In genomic region chr2:163611557-163611906, GRCh38 we compare ENCODE assay signal across 24 cellular contexts.
"Had no signal": no experiment of that assay in that cellular context is flagged by ENCODE, and none has a peak within 500 bp of the region (broad histone marks: within the 10 kb centered on the region; RNA-seq: fewer than 3 reads in every experiment).

No MANE protein-coding gene starts in this region.

- H3K27me3 Mint-ChIP-seq: naive B cell; stimulated activated memory B cell treated with anti-CD40 and anti-IgM and Interleukin-4, amounts not matched to agents 10 μg/mL and 1 μg/mL and 100 μg/mL, for 72 hours; stimulated activated naive CD8-positive, alpha-beta T cell treated with anti-CD3 and anti-CD28 coated beads, Interleukin-15, Interleukin-2, amounts not matched to agents 100 ng/mL and 50 ng/mL, for 24 hours had no signal

- H3K9me3 Mint-ChIP-seq: nephron; stimulated activated memory B cell treated with anti-CD40 and anti-IgM and Interleukin-4, amounts not matched to agents 10 μg/mL and 1 μg/mL and 100 μg/mL, for 72 hours had no signal

- H3K4me1 ChIP-seq: gastrocnemius medialis, left lung, parathyroid adenoma, prostate gland, spleen, testis, upper lobe of right lung, vagina had no signal

- H3K4me3 ChIP-seq: esophagus muscularis mucosa, gastrocnemius medialis, heart right ventricle, left lung, lung, prostate gland, spleen, tibial nerve, upper lobe of right lung, vagina had no signal

- H3K27ac Mint-ChIP-seq: nephron; stimulated activated memory B cell treated with anti-CD40 and anti-IgM and Interleukin-4, amounts not matched to agents 10 μg/mL and 1 μg/mL and 100 μg/mL, for 72 hours; stimulated activated naive CD8-positive, alpha-beta T cell treated with anti-CD3 and anti-CD28 coated beads, Interleukin-15, Interleukin-2, amounts not matched to agents 100 ng/mL and 50 ng/mL, for 24 hours had no signal

- H3K4me3 Mint-ChIP-seq: naive B cell; nephron; stimulated activated memory B cell treated with anti-CD40 and anti-IgM and Interleukin-4, amounts not matched to agents 10 μg/mL and 1 μg/mL and 100 μg/mL, for 72 hours; stimulated activated naive CD8-positive, alpha-beta T cell treated with anti-CD3 and anti-CD28 coated beads, Interleukin-15, Interleukin-2, amounts not matched to agents 100 ng/mL and 50 ng/mL, for 24 hours had no signal

- H3K36me3 ChIP-seq: gastrocnemius medialis, left lung, prostate gland, upper lobe of right lung, vagina had no signal

- H3K9me3 ChIP-seq: esophagus muscularis mucosa, gastrocnemius medialis, heart right ventricle, left lung, prostate gland, spleen, testis, tibial nerve, upper lobe of right lung, vagina had no signal

- H3K4me1 Mint-ChIP-seq: naive B cell; stimulated activated memory B cell treated with anti-CD40 and anti-IgM and Interleukin-4, amounts not matched to agents 10 μg/mL and 1 μg/mL and 100 μg/mL, for 72 hours had no signal

- H3K27me3 ChIP-seq: esophagus muscularis mucosa, gastrocnemius medialis, heart right ventricle, left lung, spleen, testis, tibial nerve, upper lobe of right lung, vagina had no signal

- ATAC-seq: gastrocnemius medialis had no signal

- DNase-seq: cortex of kidney; effector memory CD4-positive, alpha-beta T cell; gastrocnemius medialis; heart right ventricle; kidney glomerular epithelial cell; left lung; mesenchymal stem cell; spleen; stimulated activated CD4-positive, alpha-beta T cell treated with anti-CD3 and anti-CD28 coated beads, Interleukin-15, amount 100 ng/mL, for 24 hours; stimulated activated CD4-positive, alpha-beta T cell treated with anti-CD3 and anti-CD28 coated beads, Interleukin-1b, Interleukin-23, amount 100 ng/mL, for 48 hours; stimulated activated CD4-positive, alpha-beta T cell treated with anti-CD3 and anti-CD28 coated beads, Interleukin-4, amount 100 ng/mL, for 24 hours; upper lobe of right lung had no signal

- H3K27ac ChIP-seq: epithelial cell of prostate, esophagus muscularis mucosa, gastrocnemius medialis, heart right ventricle, left lung, parathyroid adenoma, prostate gland, spleen, testis, upper lobe of right lung, vagina had no signal

- H3K36me3 Mint-ChIP-seq: naive B cell; stimulated activated memory B cell treated with anti-CD40 and anti-IgM and Interleukin-4, amounts not matched to agents 10 μg/mL and 1 μg/mL and 100 μg/mL, for 72 hours had no signal
